ENCODE assay signal across 9 cellular contexts in the genomic region with DNA sequence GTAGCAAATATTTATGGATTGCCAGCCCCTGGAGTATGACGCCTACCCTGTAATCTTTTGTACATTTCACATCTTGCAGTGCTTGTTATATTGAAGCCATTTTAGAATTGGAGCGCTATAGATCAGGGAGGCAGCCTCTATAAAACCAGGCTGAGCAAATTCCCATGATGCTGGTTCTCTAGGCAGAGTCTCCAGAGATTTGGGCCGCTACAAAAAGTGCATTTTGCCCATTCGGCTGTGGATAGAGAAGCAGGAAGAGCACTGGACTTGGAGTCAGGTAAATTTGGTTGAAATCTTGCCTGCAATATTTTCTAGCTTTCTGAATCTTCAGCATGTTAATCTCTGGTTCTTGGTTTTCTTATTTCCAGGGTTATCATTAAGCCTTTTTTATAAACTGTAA. TPM values are rescaled to one million over a fixed set of nuclear protein-coding genes. Genes with fewer than 3 reads are reported as not detected.
DNase-seq lines count a peak whose midpoint lies in the region; ATAC-seq, FAIRE-seq and TF ChIP-seq lines count a peak whose summit lies in the region.
"Had no signal": no experiment of that assay in that cellular context is flagged by ENCODE, and none has a peak within 500 bp of the region (broad histone marks: within the 10 kb centered on the region; RNA-seq: fewer than 3 reads in every experiment).

No MANE protein-coding gene starts in this region.

- TF ChIP-seq CTCF in chondrocyte (IDR thresholded peaks at IDR 0.05) (no peak), natural killer cell (IDR thresholded peaks at IDR 0.05) (no peak)

- DNase-seq in Karpas-422: no peak
- DNase-seq in chondrocyte (ENCODE audit: low spot score): no peak
- DNase-seq in natural killer cell: no peak
- no peak for DNase-seq in UCSD-AML1 (lab: John Stamatoyannopoulos, UW; ENCODE audit: unreplicated experiment)
- no peak for DNase-seq in kidney glomerular epithelial cell (lab: John Stamatoyannopoulos, UW)
- DNase-seq in GM12892 (ENCODE audit: insufficient read length): no peak
- DNase-seq in amniotic stem cell (lab: John Stamatoyannopoulos, UW): no peak

- H2AFZ ChIP-seq in Karpas-422 (ENCODE audit: low read length): no peak overlapping the region

- peak overlapping the region in 1 of 11 experiments; percentile 35; a peak in 3 of 22 replicates for H3K27ac ChIP-seq in BLaER1 treated with 17β-estradiol and CSF1 and Interleukin-3, amounts not matched to agents 10 nM and 100 nM
- H3K27ac ChIP-seq in Karpas-422 (ENCODE audit: low read length): no peak overlapping the region

- peak overlapping the region; percentile 83 to 99 (median 93) for H3K4me2 ChIP-seq in BLaER1 treated with 17β-estradiol and CSF1 and Interleukin-3, amounts not matched to agents 10 nM and 100 nM
- H3K4me2 ChIP-seq in Karpas-422 (ENCODE audit: low read depth, low read length, poor library complexity, severe bottlenecking): peak overlapping the region; percentile 91

- H3K27ac Mint-ChIP-seq in chondrocyte (ENCODE audit: unreplicated experiment) (peak overlapping the region; percentile 53), natural killer cell (peak overlapping the region; percentile 93 to 97)

- H3K4me3 ChIP-seq in BLaER1 treated with 17β-estradiol and CSF1 and Interleukin-3, amounts not matched to agents 10 nM and 100 nM: peak overlapping the region; percentile 89 to 100 (median 98)
- peak overlapping the region; percentile 94 for H3K4me3 ChIP-seq in Karpas-422 (ENCODE audit: low read length)

- no peaks in the 10 kb centered on the region for H3K27me3 ChIP-seq in BLaER1 treated with 17β-estradiol and CSF1 and Interleukin-3, amounts not matched to agents 10 nM and 100 nM
- H3K27me3 ChIP-seq in Karpas-422 (ENCODE audit: low read length): no peaks in the 10 kb centered on the region

- no peak for TF ChIP-seq POLR2A in GM12892 (IDR thresholded peaks at IDR 0.05; ENCODE audit: low read depth, low read length)

- no peaks in the 10 kb centered on the region for H3K36me3 Mint-ChIP-seq in chondrocyte (ENCODE audit: low read depth)
- H3K36me3 Mint-ChIP-seq in natural killer cell: no peaks in the 10 kb centered on the region

- H3K4me1 Mint-ChIP-seq in chondrocyte (ENCODE audit: low read depth) (peaks cover 57% of the 10 kb centered on the region), natural killer cell (peaks cover 61 to 80% of the 10 kb centered on the region in 2 donors)

- H4K20me1 ChIP-seq in BLaER1 treated with 17β-estradiol and CSF1 and Interleukin-3, amounts not matched to agents 10 nM and 100 nM: peaks cover 65 to 69% (median 69%) of the 10 kb centered on the region in 11 experiments
- peaks cover 49% of the 10 kb centered on the region for H4K20me1 ChIP-seq in Karpas-422 (ENCODE audit: insufficient read depth, low read depth, low read length)

- intact Hi-C loops in natural killer cell (cut with micrococcal nuclease): loop anchor here (2.0 to 10.0 kb wide), 2 partner anchors 79 to 127 kb away; partner anchors contain the start of gene STK4

- peaks cover 70% of the 10 kb centered on the region for H3K79me2 ChIP-seq in Karpas-422 (ENCODE audit: low read length)

- H3K9me3 ChIP-seq in BLaER1 treated with 17β-estradiol and CSF1 and Interleukin-3, amounts not matched to agents 10 nM and 100 nM (replicated peaks in 1 of 11): no peaks in the 10 kb centered on the region
- no peaks in the 10 kb centered on the region for H3K9me3 ChIP-seq in Karpas-422 (ENCODE audit: low read length)

- FAIRE-seq in GM12892 (lab: Jason Lieb, UNC): no peak
- FAIRE-seq: colon had no signal

- peaks cover 18 to 54% (median 38%) of the 10 kb centered on the region in 11 experiments; a peak in 20 of 22 replicates for H3K36me3 ChIP-seq in BLaER1 treated with 17β-estradiol and CSF1 and Interleukin-3, amounts not matched to agents 10 nM and 100 nM
- peaks cover 47% of the 10 kb centered on the region for H3K36me3 ChIP-seq in Karpas-422 (ENCODE audit: insufficient read depth, low read length)

- H3K9me2 ChIP-seq in Karpas-422 (replicated peaks; ENCODE audit: insufficient read depth, low read length): no peaks in the 10 kb centered on the region

- H3K4me3 Mint-ChIP-seq in chondrocyte (ENCODE audit: unreplicated experiment) (peak overlapping the region; percentile 91), natural killer cell (peak overlapping the region; percentile 98)

- H3K27me3 Mint-ChIP-seq in chondrocyte (ENCODE audit: low read depth): no peaks in the 10 kb centered on the region
- H3K27me3 Mint-ChIP-seq in natural killer cell (ENCODE audit: low read depth in 2 of 2): no peaks in the 10 kb centered on the region

- peaks cover 37 to 67% (median 58%) of the 10 kb centered on the region in 10 experiments for H3K4me1 ChIP-seq in BLaER1 treated with 17β-estradiol and CSF1 and Interleukin-3, amounts not matched to agents 10 nM and 100 nM
- H3K4me1 ChIP-seq in Karpas-422 (ENCODE audit: low read length): peaks cover 35% of the 10 kb centered on the region

- no peaks in the 10 kb centered on the region for H3K9me3 Mint-ChIP-seq in chondrocyte (ENCODE audit: low read depth)
- no peaks in the 10 kb centered on the region for H3K9me3 Mint-ChIP-seq in natural killer cell

- peak overlapping the region; percentile 97 to 100 (median 99) for H3K9ac ChIP-seq in BLaER1 treated with 17β-estradiol and CSF1 and Interleukin-3, amounts not matched to agents 10 nM and 100 nM
- H3K9ac ChIP-seq in Karpas-422 (ENCODE audit: low read length): peak overlapping the region; percentile 98

- no peak for ATAC-seq in natural killer cell

RNA-seq across cellular contexts. Expression of gene YWHAB, which starts 2.0 kb away (rescaled TPM):
- 56.1 and 92.1 TPM in 2 replicates for total RNA-seq in Karpas-422 (2014; rRNA removed; shearing (Covaris generic); ENCODE audit: low replicate concordance)
- total RNA-seq in chondrocyte (170 to 201 TPM (median 191 TPM) in 3 replicates), natural killer cell (100 to 1,000 TPM; 137 to 199 (median 179) TPM)
- polyA plus RNA-seq in GM12892 (2012; ENCODE audit: missing spikeins): 138 TPM

RNA-seq across cellular contexts. Expression of gene PABPC1L, which starts 22.4 kb away (rescaled TPM):
- 68.3 and 81.0 TPM in 2 replicates for total RNA-seq in Karpas-422 (2014; rRNA removed; shearing (Covaris generic); ENCODE audit: low replicate concordance)
- total RNA-seq in chondrocyte (31.4 to 39.3 TPM (median 31.9 TPM) in 3 replicates), natural killer cell (10 to 100 TPM; 31.7 to 64.9 (median 48.1) TPM)
- 37.8 TPM for polyA plus RNA-seq in GM12892 (2012; ENCODE audit: missing spikeins)
